In the genomic region with DNA sequence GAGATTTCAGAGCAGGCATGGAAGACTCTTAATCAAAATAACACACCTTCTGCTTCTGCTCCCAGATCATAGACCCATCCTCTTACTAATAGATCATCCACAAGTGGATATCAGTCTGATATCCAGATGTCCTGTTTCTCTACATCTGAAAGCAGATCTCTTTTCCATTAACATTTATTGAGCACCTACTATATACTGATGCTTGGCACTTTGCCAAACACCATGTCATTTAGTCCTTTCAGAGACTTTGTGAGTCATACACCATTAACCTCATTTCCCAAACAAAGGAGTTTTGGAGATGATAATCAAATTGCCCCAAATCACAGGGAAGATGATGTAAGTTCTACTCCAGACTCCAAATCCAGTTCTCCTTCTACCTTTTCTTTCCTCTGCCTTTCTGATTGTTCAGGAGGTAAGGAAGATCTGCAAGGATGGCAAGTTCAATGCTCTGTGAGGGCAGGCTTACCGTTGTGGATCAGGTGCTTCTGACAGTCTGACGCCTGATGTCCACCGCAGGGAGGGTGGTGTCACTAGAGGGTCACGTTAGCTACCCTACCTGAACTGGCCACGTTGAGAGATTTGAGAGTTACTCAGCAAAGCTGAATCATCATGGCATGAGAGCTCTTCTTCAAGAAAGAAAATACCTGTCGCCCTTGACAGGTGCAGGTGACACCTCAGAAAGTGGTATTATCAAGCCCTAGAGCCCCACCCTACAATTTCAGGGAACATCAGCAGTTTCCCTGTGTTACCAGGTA, we compare ENCODE assay signal across 24 cellular contexts.
"Had no signal": no experiment of that assay in that cellular context is flagged by ENCODE, and none has a peak within 500 bp of the region (broad histone marks: within the 10 kb centered on the region; RNA-seq: fewer than 3 reads in every experiment).

No MANE protein-coding gene starts in this region.

- H3K9me3 ChIP-seq: adrenal gland, ascending aorta, esophagus muscularis mucosa, heart left ventricle, transverse colon had no signal

- H3K9ac ChIP-seq: parathyroid adenoma had no signal

- H3K4me3 ChIP-seq: adrenal gland, ascending aorta, dorsolateral prefrontal cortex, esophagus muscularis mucosa, heart left ventricle, skin epidermis, transverse colon had no signal

- H3K79me2 ChIP-seq: parathyroid adenoma had no signal

- H3K27me3 ChIP-seq: adrenal gland, ascending aorta, dorsolateral prefrontal cortex, esophagus muscularis mucosa, heart left ventricle, transverse colon had no signal

- ATAC-seq: activated T-helper 17 cell treated with anti-CD3 and anti-CD28 coated beads, Interleukin-2, amount 50 U/mL, for 72 hours; effector memory CD8-positive, alpha-beta T cell; heart left ventricle; left colon; right cardiac atrium; stimulated activated effector memory CD8-positive, alpha-beta T cell treated with anti-CD3 and anti-CD28 coated beads, Interleukin-12 subunit alpha, Interleukin-12 subunit beta, amount 100 ng/mL, for 72 hours; stimulated activated naive CD8-positive, alpha-beta T cell treated with anti-CD3 and anti-CD28 coated beads, Interleukin-15, amount 100 ng/mL, for 72 hours had no signal

- DNase-seq: activated CD4-positive, alpha-beta T cell treated with anti-CD3 and anti-CD28 coated beads, Interleukin-2, amount 50 U/mL, for 4 hours; activated CD8-positive, alpha-beta memory T cell treated with anti-CD3 and anti-CD28 coated beads for 24 hours; activated CD8-positive, alpha-beta memory T cell treated with anti-CD3 and anti-CD28 coated beads, Interleukin-2, amount 50 U/mL, for 4 hours; activated T-cell treated with anti-CD3 and anti-CD28 coated beads, Interleukin-2, amount 50 U/mL, for 24 hours; adrenal gland; brain microvascular endothelial cell; dorsolateral prefrontal cortex; effector memory CD8-positive, alpha-beta T cell; heart left ventricle; left colon; mesenchymal stem cell; naive B cell; nucleus accumbens; right cardiac atrium; stimulated activated CD4-positive, alpha-beta T cell treated with anti-CD3 and anti-CD28 coated beads, Interleukin-1b, Interleukin-23, amount 100 ng/mL, for 48 hours; stimulated activated naive CD8-positive, alpha-beta T cell treated with anti-CD3 and anti-CD28 coated beads, Interleukin-15, amount 100 ng/mL, for 72 hours; T-helper 9 cell; transverse colon had no signal

- H3K4me1 ChIP-seq: adrenal gland had no signal

- H3K36me3 ChIP-seq: adrenal gland, ascending aorta, brain microvascular endothelial cell, esophagus muscularis mucosa, heart left ventricle, transverse colon had no signal

- H3K27ac ChIP-seq: adrenal gland, ascending aorta, brain microvascular endothelial cell, dorsolateral prefrontal cortex, esophagus muscularis mucosa, heart left ventricle, parathyroid adenoma, skin epidermis, transverse colon had no signal

- H2AFZ ChIP-seq: parathyroid adenoma had no signal
